ENCODE assay signal across 1 cellular context in the genomic region with DNA sequence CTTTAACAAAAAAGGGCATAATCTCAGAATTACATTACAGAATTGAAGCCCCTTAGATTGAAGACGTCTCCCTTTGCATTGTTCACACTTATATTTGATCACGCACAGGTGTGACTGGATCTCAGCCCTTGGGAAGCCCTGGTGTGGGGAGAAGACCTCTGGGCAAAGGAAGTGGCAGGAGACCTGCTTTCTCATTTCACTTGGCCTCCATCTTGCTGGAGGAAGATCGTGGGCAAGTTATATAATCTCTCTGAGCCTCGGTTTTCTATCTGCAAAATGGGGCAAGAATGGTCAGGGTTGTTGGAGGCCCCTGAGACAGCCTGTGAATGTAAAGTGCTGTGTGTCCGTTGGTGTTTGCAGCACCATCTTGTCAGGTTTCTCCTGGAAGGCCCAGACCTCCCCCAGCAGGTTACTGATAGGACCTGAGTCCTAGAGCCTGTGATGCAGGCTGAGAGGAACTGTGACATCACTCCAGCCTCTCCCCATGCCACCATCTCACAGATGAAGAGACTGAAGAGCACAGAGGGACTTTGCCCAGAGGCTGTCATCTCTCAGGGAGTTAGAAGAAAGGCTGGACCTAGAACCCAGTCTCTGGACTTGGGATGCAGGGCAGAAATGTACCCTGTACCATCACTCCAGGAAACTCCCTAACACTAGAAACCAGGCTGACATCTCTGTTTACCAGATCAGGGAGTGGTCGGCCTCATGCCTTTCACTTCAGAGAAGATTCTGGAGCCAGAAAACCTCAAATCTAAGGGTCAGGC.
TF ChIP-seq lines count a peak whose summit lies in the region.

No MANE protein-coding gene starts in this region.

TF ChIP-seq in K562, 482 proteins besides CTCF, POLR2A, EP300 and RAD21:
- TF ChIP-seq MAFK (IDR thresholded peaks at IDR 0.05; ENCODE audit: low read length): no peak
- TF ChIP-seq CREM (IDR thresholded peaks at IDR 0.05; ENCODE audit: low read depth): peak; percentile 10; the same call in 1 of the 2 replicates
- no peak for TF ChIP-seq ADNP (tag; IDR thresholded peaks at IDR 0.05)
- TF ChIP-seq E2F3 (CRISPR knock-in tag; IDR thresholded peaks at IDR 0.05): no peak
